10 cellular contexts compared by ENCODE assay signal in the genomic region with DNA sequence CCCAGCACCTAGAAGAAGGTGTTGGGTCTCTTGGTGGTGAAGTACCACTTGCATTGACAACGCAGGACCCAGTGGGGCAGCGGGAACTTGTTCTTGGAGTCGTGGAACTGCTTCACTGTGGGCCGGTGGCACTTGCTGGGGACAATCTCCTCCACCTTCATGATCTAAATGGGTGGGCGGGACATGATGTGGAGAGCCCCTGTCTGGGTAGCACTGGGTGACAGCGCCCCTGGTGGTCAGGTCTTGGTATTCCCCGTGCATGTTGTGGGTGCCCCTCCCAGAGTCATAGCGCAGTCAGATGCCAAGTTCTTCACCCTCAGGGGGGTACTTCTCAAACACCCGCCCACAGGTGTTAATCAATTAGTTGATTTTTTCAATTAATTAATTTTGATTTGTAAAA.
A peak's percentile ranks its signal among the peaks of the same experiment; 100 is the strongest.
DNase-seq lines count a peak whose midpoint lies in the region; TF ChIP-seq lines count a peak whose summit lies in the region.
"Had no signal": no experiment of that assay in that cellular context is flagged by ENCODE, and none has a peak within 500 bp of the region (broad histone marks: within the 10 kb centered on the region; RNA-seq: fewer than 3 reads in every experiment).

No MANE protein-coding gene starts in this region.

- no peaks in the 10 kb centered on the region for H3K4me1 ChIP-seq in NT2/D1 (ENCODE audit: insufficient read depth, insufficient read length)
- H3K4me1 ChIP-seq: spleen had no signal

- no peaks in the 10 kb centered on the region for H3K36me3 ChIP-seq in NT2/D1 (ENCODE audit: insufficient read depth, insufficient read length, low read length)
- H3K36me3 ChIP-seq: spleen had no signal

- H3K4me3 ChIP-seq in NT2/D1 (ENCODE audit: insufficient read length, low read depth): no peak overlapping the region
- no peak overlapping the region for H3K4me3 ChIP-seq in fibroblast of pulmonary artery (replicated peaks; ENCODE audit: low read depth, low read length)
- H3K4me3 ChIP-seq: spleen had no signal

- H3K27ac ChIP-seq in 22Rv1: no peak overlapping the region
- H3K27ac ChIP-seq: HL-60, spleen had no signal

- H3K9ac ChIP-seq in NT2/D1 (ENCODE audit: insufficient read length, low read depth): no peak overlapping the region

- DNase-seq in NT2/D1 (ENCODE audit: low read depth, low spot score): peak; percentile 30
- no peak for DNase-seq in fibroblast of pulmonary artery (ENCODE audit: low read depth)
- no peak for DNase-seq in activated gamma-delta T cell (lab: John Stamatoyannopoulos, UW)
- DNase-seq in mesenteric fat pad (ENCODE audit: low spot score): no peak
- DNase-seq in NCI-H345 treated with DMSO at 0.1 percent for 48 hours (lab: John Stamatoyannopoulos, UW; ENCODE audit: unreplicated experiment): no peak
- DNase-seq in medulla oblongata (ENCODE audit: extremely low spot score): no peak
- DNase-seq: spleen had no signal

- H3K9me3 ChIP-seq in NT2/D1 (ENCODE audit: insufficient read depth, low read length): no peaks in the 10 kb centered on the region

- no peaks in the 10 kb centered on the region for H3K27me3 ChIP-seq in NT2/D1 (ENCODE audit: insufficient read depth, insufficient read length)

- peak; percentile 81 for TF ChIP-seq CTCF in 22Rv1 (IDR thresholded peaks at IDR 0.05)
- TF ChIP-seq CTCF in GM12874 (IDR thresholded peaks at IDR 0.05; ENCODE audit: insufficient read depth, low read depth, low read length): peak; percentile 69
- TF ChIP-seq CTCF in fibroblast of pulmonary artery (IDR thresholded peaks at IDR 0.05; ENCODE audit: low read length, missing control alignments): peak; percentile 1

Comparison
In these comparisons a context has a peak if more than half of its experiments do, and no peak if none do; other contexts are left out.
1. CTCF ChIP-seq: peak in every context shown above with its lines; median percentile 81 in 22Rv1; 69 in GM12874; 1 in fibroblast of pulmonary artery.